1 cellular context compared by ENCODE assay signal in the genomic region with DNA sequence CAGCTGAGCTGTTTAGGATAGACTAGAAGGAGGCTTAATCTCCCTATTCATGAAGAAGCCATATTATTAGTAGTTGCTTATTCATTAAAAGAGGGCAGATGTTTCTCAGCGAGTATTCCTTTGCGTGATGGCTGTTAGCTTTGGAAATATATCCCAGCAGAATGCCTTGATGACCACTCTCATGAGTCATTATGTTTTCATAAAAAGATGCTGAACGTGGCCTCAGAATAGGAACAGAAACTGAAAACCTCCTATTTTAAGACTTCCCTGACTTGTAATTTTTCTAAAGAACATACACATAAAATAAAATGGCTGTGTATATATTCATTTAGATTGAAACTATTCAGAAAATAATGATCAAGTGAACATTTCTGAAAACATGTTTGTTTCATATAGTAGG.
TF ChIP-seq lines count a peak whose summit lies in the region.

No MANE protein-coding gene starts in this region.

TF ChIP-seq in GM12878, 131 proteins besides CTCF, POLR2A, EP300 and RAD21 (continued from another document):
- TF ChIP-seq RUNX3 (IDR thresholded peaks at IDR 0.05; ENCODE audit: low read length) (peak; percentile 49), HCFC1 (IDR thresholded peaks at IDR 0.05; ENCODE audit: low read length) (no peak), SPI1 (IDR thresholded peaks at IDR 0.05; ENCODE audit: borderline replicate concordance, insufficient read depth, low read depth, low read length) (no peak)
- TF ChIP-seq, protein P1, sequence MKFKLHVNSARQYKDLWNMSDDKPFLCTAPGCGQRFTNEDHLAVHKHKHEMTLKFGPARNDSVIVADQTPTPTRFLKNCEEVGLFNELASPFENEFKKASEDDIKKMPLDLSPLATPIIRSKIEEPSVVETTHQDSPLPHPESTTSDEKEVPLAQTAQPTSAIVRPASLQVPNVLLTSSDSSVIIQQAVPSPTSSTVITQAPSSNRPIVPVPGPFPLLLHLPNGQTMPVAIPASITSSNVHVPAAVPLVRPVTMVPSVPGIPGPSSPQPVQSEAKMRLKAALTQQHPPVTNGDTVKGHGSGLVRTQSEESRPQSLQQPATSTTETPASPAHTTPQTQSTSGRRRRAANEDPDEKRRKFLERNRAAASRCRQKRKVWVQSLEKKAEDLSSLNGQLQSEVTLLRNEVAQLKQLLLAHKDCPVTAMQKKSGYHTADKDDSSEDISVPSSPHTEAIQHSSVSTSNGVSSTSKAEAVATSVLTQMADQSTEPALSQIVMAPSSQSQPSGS (IDR thresholded peaks at IDR 0.05; ENCODE audit: low read length): peak; percentile 64
